Comparison of ENCODE assay signal across 28 cellular contexts in the genomic region with DNA sequence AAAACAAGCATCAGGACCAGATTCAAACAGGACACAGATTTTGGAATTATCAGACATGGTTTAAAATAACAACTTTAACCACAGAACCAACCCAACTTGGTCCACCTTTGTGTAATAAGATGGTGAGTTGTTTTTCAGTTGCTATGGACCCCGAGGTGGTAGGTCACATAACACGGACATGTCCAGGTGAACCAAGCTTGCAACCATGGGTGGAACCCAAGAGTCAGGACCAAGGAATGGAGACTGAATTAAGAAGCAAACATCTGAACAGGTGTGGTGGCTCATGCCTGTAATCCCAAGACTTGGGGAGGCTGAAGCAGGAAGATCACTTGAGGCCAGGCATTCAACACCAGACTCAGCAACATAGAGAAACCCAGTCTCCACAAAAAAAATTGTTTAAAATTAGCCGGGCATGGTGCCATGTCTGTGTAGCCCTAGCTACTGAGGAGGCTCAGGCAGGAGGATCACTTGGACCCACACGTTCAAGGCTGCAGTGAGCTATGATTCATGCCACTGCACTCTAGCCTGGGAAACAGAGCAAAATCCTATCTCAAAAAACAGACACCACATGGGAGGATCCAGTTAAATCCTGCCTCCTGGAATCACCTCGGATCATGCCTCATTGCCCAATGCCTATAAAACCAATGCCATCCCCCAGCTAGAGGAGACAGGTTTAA. TPM values are rescaled to one million over a fixed set of nuclear protein-coding genes. Genes with fewer than 3 reads are reported as not detected.
DNase-seq lines count a peak whose midpoint lies in the region; ATAC-seq, FAIRE-seq and TF ChIP-seq lines count a peak whose summit lies in the region.
"Had no signal": no experiment of that assay in that cellular context is flagged by ENCODE, and none has a peak within 500 bp of the region (broad histone marks: within the 10 kb centered on the region; RNA-seq: fewer than 3 reads in every experiment).

No MANE protein-coding gene starts in this region.

- no peaks in the 10 kb centered on the region for H3K9me1 ChIP-seq in keratinocyte (ENCODE audit: control insufficient read depth, extremely low read depth, insufficient read depth, low read length)

- no peak overlapping the region for H3K4me3 ChIP-seq in keratinocyte (ENCODE audit: control insufficient read depth in 2 of 3, extremely low read depth in 1 of 3, insufficient read depth in 2 of 3, low read depth in 1 of 3, low read length in 3 of 3)
- H3K4me3 ChIP-seq: dorsolateral prefrontal cortex, left lung, testis had no signal

- no peaks in the 10 kb centered on the region for H3K27me3 Mint-ChIP-seq in activated naive CD8-positive, alpha-beta T cell treated with anti-CD3 and anti-CD28 coated beads, Interleukin-2, amount 10 ng/mL, durations not matched to agents 7 days and 5 days
- H3K27me3 Mint-ChIP-seq in activated naive CD8-positive, alpha-beta T cell treated with anti-CD3 and anti-CD28 coated beads, Interleukin-2, amount 50 U/mL, for 24 hours: no peaks in the 10 kb centered on the region
- H3K27me3 Mint-ChIP-seq in T-cell: no peaks in the 10 kb centered on the region
- H3K27me3 Mint-ChIP-seq in stimulated activated naive B cell treated with anti-CD40 and anti-IgM and Interleukin-4, amounts not matched to agents 10 μg/mL and 1 μg/mL and 100 μg/mL, for 72 hours: no peaks in the 10 kb centered on the region
- H3K27me3 Mint-ChIP-seq: activated CD4-positive, alpha-beta memory T cell treated with anti-CD3 and anti-CD28 coated beads, Interleukin-2, amount 10 ng/mL, durations not matched to agents 7 days and 5 days; stimulated activated memory B cell treated with anti-CD40 and anti-IgM and Interleukin-4, amounts not matched to agents 10 μg/mL and 1 μg/mL and 100 μg/mL, for 72 hours had no signal

- H4K20me1 ChIP-seq in keratinocyte (ENCODE audit: control insufficient read depth, extremely low read depth, insufficient read depth, low read length): peaks cover 15% of the 10 kb centered on the region

- POLR2A ChIA-PET in activated naive CD8-positive, alpha-beta T cell treated with anti-CD3 and anti-CD28 coated beads, Interleukin-2, amount 10 ng/mL, durations not matched to agents 7 days and 5 days (lab: Charles Lee): interaction anchor here (0.9 kb wide), 1 partner anchor 149 kb away, joined by 10 read pairs; no protein-coding TSS in a partner anchor
- POLR2A ChIA-PET in T-cell (lab: Charles Lee): interaction anchor here (0.5 to 0.7 kb wide), 2 partner anchors 148 to 157 kb away, joined by 3 to 16 read pairs; no protein-coding TSS in a partner anchor

- no peak overlapping the region for H2AFZ ChIP-seq in keratinocyte (ENCODE audit: control insufficient read depth, low read length)
- H2AFZ ChIP-seq: parathyroid adenoma had no signal

- peak overlapping the region; percentile 36 for H3K27ac Mint-ChIP-seq in activated naive CD8-positive, alpha-beta T cell treated with anti-CD3 and anti-CD28 coated beads, Interleukin-2, amount 10 ng/mL, durations not matched to agents 7 days and 5 days
- H3K27ac Mint-ChIP-seq in activated naive CD8-positive, alpha-beta T cell treated with anti-CD3 and anti-CD28 coated beads, Interleukin-2, amount 50 U/mL, for 24 hours: no peak overlapping the region
- H3K27ac Mint-ChIP-seq in T-cell: peak overlapping the region; percentile 10 to 56
- peak overlapping the region; percentile 77 for H3K27ac Mint-ChIP-seq in stimulated activated naive B cell treated with anti-CD40 and anti-IgM and Interleukin-4, amounts not matched to agents 10 μg/mL and 1 μg/mL and 100 μg/mL, for 72 hours
- H3K27ac Mint-ChIP-seq: activated CD4-positive, alpha-beta memory T cell treated with anti-CD3 and anti-CD28 coated beads, Interleukin-2, amount 10 ng/mL, durations not matched to agents 7 days and 5 days; stimulated activated memory B cell treated with anti-CD40 and anti-IgM and Interleukin-4, amounts not matched to agents 10 μg/mL and 1 μg/mL and 100 μg/mL, for 72 hours had no signal

- H3K36me3 Mint-ChIP-seq in activated naive CD8-positive, alpha-beta T cell treated with anti-CD3 and anti-CD28 coated beads, Interleukin-2, amount 10 ng/mL, durations not matched to agents 7 days and 5 days: peaks cover 61% of the 10 kb centered on the region
- peaks cover 37% of the 10 kb centered on the region for H3K36me3 Mint-ChIP-seq in activated naive CD8-positive, alpha-beta T cell treated with anti-CD3 and anti-CD28 coated beads, Interleukin-2, amount 50 U/mL, for 24 hours (ENCODE audit: low read depth)
- H3K36me3 Mint-ChIP-seq in T-cell: peaks cover 48% of the 10 kb centered on the region
- peaks cover 28 to 44% of the 10 kb centered on the region in 2 donors for H3K36me3 Mint-ChIP-seq in stimulated activated naive B cell treated with anti-CD40 and anti-IgM and Interleukin-4, amounts not matched to agents 10 μg/mL and 1 μg/mL and 100 μg/mL, for 72 hours

- H3K9me3 ChIP-seq in keratinocyte (ENCODE audit: control insufficient read depth, low read depth, low read length): no peaks in the 10 kb centered on the region
- H3K9me3 ChIP-seq: left lung, testis had no signal

- peaks cover 35% of the 10 kb centered on the region for H3K4me1 ChIP-seq in keratinocyte (ENCODE audit: control insufficient read depth, extremely low read depth, insufficient read depth, low read length)
- H3K4me1 ChIP-seq: parathyroid adenoma, testis had no signal

- peaks cover 98% of the 10 kb centered on the region for H3K79me2 ChIP-seq in keratinocyte (ENCODE audit: control insufficient read depth, insufficient read depth, low read length)

- no peaks in the 10 kb centered on the region for H3K27me3 ChIP-seq in keratinocyte (ENCODE audit: control insufficient read depth, extremely low read depth, insufficient read depth, low read length)
- H3K27me3 ChIP-seq: dorsolateral prefrontal cortex, left lung, testis had no signal

- H3K4me3 Mint-ChIP-seq in activated naive CD8-positive, alpha-beta T cell treated with anti-CD3 and anti-CD28 coated beads, Interleukin-2, amount 10 ng/mL, durations not matched to agents 7 days and 5 days: no peak overlapping the region
- H3K4me3 Mint-ChIP-seq in activated naive CD8-positive, alpha-beta T cell treated with anti-CD3 and anti-CD28 coated beads, Interleukin-2, amount 50 U/mL, for 24 hours: no peak overlapping the region
- H3K4me3 Mint-ChIP-seq in T-cell: peak overlapping the region in 1 of 3 donors; percentile 37
- H3K4me3 Mint-ChIP-seq in stimulated activated naive B cell treated with anti-CD40 and anti-IgM and Interleukin-4, amounts not matched to agents 10 μg/mL and 1 μg/mL and 100 μg/mL, for 72 hours: no peak overlapping the region
- H3K4me3 Mint-ChIP-seq: activated CD4-positive, alpha-beta memory T cell treated with anti-CD3 and anti-CD28 coated beads, Interleukin-2, amount 10 ng/mL, durations not matched to agents 7 days and 5 days had no signal

- dilution Hi-C loops in keratinocyte (cut with MboI; ENCODE audit: extremely low pct_ligation_motif_present, low sequenced_read_pairs): no loop called here

- no peak overlapping the region for H3K4me2 ChIP-seq in keratinocyte (ENCODE audit: control insufficient read depth, extremely low read depth, insufficient read depth, low read depth, low read length)

- TF ChIP-seq CTCF in keratinocyte (optimal IDR thresholded peaks at IDR 0.05 in 1 of 3, IDR thresholded peaks at IDR 0.05 in 1 of 3, conservative IDR thresholded peaks at IDR 0.05 in 1 of 3; ENCODE audit: extremely low read depth in 1 of 3, insufficient read depth in 2 of 3, low read length in 3 of 3): no peak
- no peak for TF ChIP-seq CTCF in GM20000 (IDR thresholded peaks at IDR 0.05; ENCODE audit: extremely low read depth, missing control alignments)

- no peaks in the 10 kb centered on the region for H3K36me3 ChIP-seq in keratinocyte (ENCODE audit: control insufficient read depth in 2 of 2, extremely low read depth in 1 of 2, insufficient read depth in 2 of 2, low read length in 2 of 2)
- H3K36me3 ChIP-seq: left lung had no signal

- H3K9me3 Mint-ChIP-seq in activated naive CD8-positive, alpha-beta T cell treated with anti-CD3 and anti-CD28 coated beads, Interleukin-2, amount 10 ng/mL, durations not matched to agents 7 days and 5 days: peaks cover 11% of the 10 kb centered on the region
- peaks cover 6% of the 10 kb centered on the region for H3K9me3 Mint-ChIP-seq in activated naive CD8-positive, alpha-beta T cell treated with anti-CD3 and anti-CD28 coated beads, Interleukin-2, amount 50 U/mL, for 24 hours
- H3K9me3 Mint-ChIP-seq in T-cell: peaks cover 5 to 19% (median 11%) of the 10 kb centered on the region in 3 donors
- H3K9me3 Mint-ChIP-seq in stimulated activated naive B cell treated with anti-CD40 and anti-IgM and Interleukin-4, amounts not matched to agents 10 μg/mL and 1 μg/mL and 100 μg/mL, for 72 hours: peaks cover 0 to 9% of the 10 kb centered on the region in 2 donors

- no peak overlapping the region for H3K27ac ChIP-seq in keratinocyte (ENCODE audit: control insufficient read depth, insufficient read depth, low read length)
- H3K27ac ChIP-seq: dorsolateral prefrontal cortex, left lung, parathyroid adenoma, testis had no signal

- ATAC-seq in activated naive CD8-positive, alpha-beta T cell treated with anti-CD3 and anti-CD28 coated beads, Interleukin-2, amount 10 ng/mL, durations not matched to agents 7 days and 5 days (ENCODE audit: low read depth): no peak
- no peak for ATAC-seq in activated naive CD8-positive, alpha-beta T cell treated with anti-CD3 and anti-CD28 coated beads, Interleukin-2, amount 50 U/mL, for 24 hours
- no peak for ATAC-seq in T-cell (replicated peaks in 1 of 4)
- no peak for ATAC-seq in stimulated activated naive B cell treated with anti-CD40 and anti-IgM and Interleukin-4, amounts not matched to agents 10 μg/mL and 1 μg/mL and 100 μg/mL, for 72 hours (replicated peaks)
- ATAC-seq: left lung; PC-3; right cardiac atrium; stimulated activated memory B cell treated with anti-CD40 and anti-IgM and Interleukin-4, amounts not matched to agents 10 μg/mL and 1 μg/mL and 100 μg/mL, for 72 hours had no signal

- CTCF ChIA-PET in T-cell (lab: Charles Lee): interaction anchor here (1.1 to 2.4 kb wide), 2 partner anchors 9 to 39 kb away, joined by 4 to 6 read pairs; no protein-coding TSS in a partner anchor

- peak; percentile 44 for FAIRE-seq in keratinocyte (lab: Jason Lieb, UNC)
- no peak for FAIRE-seq in HTR-8/SVneo (lab: Jason Lieb, UNC)
- FAIRE-seq: A204.1 had no signal

- H3K9ac ChIP-seq in keratinocyte (ENCODE audit: control insufficient read depth, extremely low read depth, insufficient read depth, low read length): no peak overlapping the region
- H3K9ac ChIP-seq: parathyroid adenoma had no signal

- peaks cover 43% of the 10 kb centered on the region for H3K4me1 Mint-ChIP-seq in activated naive CD8-positive, alpha-beta T cell treated with anti-CD3 and anti-CD28 coated beads, Interleukin-2, amount 10 ng/mL, durations not matched to agents 7 days and 5 days
- peaks cover 79% of the 10 kb centered on the region for H3K4me1 Mint-ChIP-seq in activated naive CD8-positive, alpha-beta T cell treated with anti-CD3 and anti-CD28 coated beads, Interleukin-2, amount 50 U/mL, for 24 hours
- H3K4me1 Mint-ChIP-seq in T-cell: peaks cover 63 to 85% (median 67%) of the 10 kb centered on the region in 3 donors
- H3K4me1 Mint-ChIP-seq in stimulated activated naive B cell treated with anti-CD40 and anti-IgM and Interleukin-4, amounts not matched to agents 10 μg/mL and 1 μg/mL and 100 μg/mL, for 72 hours: peaks cover 30 to 83% of the 10 kb centered on the region in 2 donors

- no peak for DNase-seq in activated naive CD8-positive, alpha-beta T cell treated with anti-CD3 and anti-CD28 coated beads, Interleukin-2, amount 10 ng/mL, durations not matched to agents 7 days and 5 days
- DNase-seq in activated naive CD8-positive, alpha-beta T cell treated with anti-CD3 and anti-CD28 coated beads, Interleukin-2, amount 50 U/mL, for 24 hours: no peak
- no peak for DNase-seq in T-cell
- no peak for DNase-seq in keratinocyte (ENCODE audit: low read depth, low spot score)
- no peak for DNase-seq in stimulated activated naive B cell treated with anti-CD40 and anti-IgM and Interleukin-4, amounts not matched to agents 10 μg/mL and 1 μg/mL and 100 μg/mL, for 72 hours
- DNase-seq in HTR-8/SVneo (ENCODE audit: insufficient read length, low spot score): no peak
- DNase-seq in activated T-cell treated with anti-CD3 and anti-CD28 coated beads, Interleukin-2, amount 50 U/mL, for 48 hours: no peak
- no peak for DNase-seq in GM20000 (ENCODE audit: low spot score)
- DNase-seq: activated CD4-positive, alpha-beta memory T cell treated with anti-CD3 and anti-CD28 coated beads, Interleukin-2, amount 10 ng/mL, durations not matched to agents 7 days and 5 days; activated CD8-positive, alpha-beta memory T cell treated with anti-CD3 and anti-CD28 coated beads, Interleukin-2, amount 50 U/mL, for 48 hours; activated effector memory CD4-positive, alpha-beta T cell treated with Interleukin-2 at 50 U/mL for 16 hours; cerebellar nuclear complex; dorsolateral prefrontal cortex; GOT3; hypothalamus; immature natural killer cell; left lung; NCI-H1694 treated with DMSO at 0.1 percent for 48 hours; NCI-H510A treated with DMSO at 0.1 percent for 48 hours; NK-92 treated with Interleukin-12 subunit alpha and Interleukin-12 subunit beta, amount 100 ng/mL, for 24 hours; PC-3; right cardiac atrium; SIG-M5; stimulated activated CD4-positive, alpha-beta T cell treated with anti-CD3 and anti-CD28 coated beads, Interleukin-4, amount 100 ng/mL, for 24 hours; testis had no signal

RNA-seq across cellular contexts. Expression of a gene that starts 10.6 kb away (rescaled TPM):
- 100 to 1,000 TPM; 144 to 155 TPM for total RNA-seq in activated naive CD8-positive, alpha-beta T cell treated with anti-CD3 and anti-CD28 coated beads, Interleukin-2, amount 10 ng/mL, durations not matched to agents 7 days and 5 days
- 100 to 1,000 TPM; 107 to 116 (median 109) TPM for total RNA-seq in T-cell
- polyA plus RNA-seq in keratinocyte: 43.7 to 83.3 TPM (median 51.0 TPM) in 3 replicates
- 12.4 TPM for polyA plus RNA-seq in keratinocyte (2011; ENCODE audit: low read depth)
- 40.3 and 64.4 TPM in 2 replicates for polyA plus RNA-seq in keratinocyte (2011; cell fraction: cytosol; rRNA removed)
- polyA plus RNA-seq in keratinocyte (2011; cell fraction: nucleus; rRNA removed): 48.1 and 49.1 TPM in 2 replicates
- polyA plus RNA-seq in keratinocyte (2012; ENCODE audit: low replicate concordance): 22.0 and 35.0 TPM in 2 replicates
- polyA minus RNA-seq in keratinocyte: 47.9 to 167 TPM (median 114 TPM) in 3 replicates
- polyA minus RNA-seq in keratinocyte (2011; cell fraction: cytosol; rRNA and poly(A)+ RNA removed): 49.3 TPM
- 32.8 and 60.3 TPM in 2 replicates for polyA minus RNA-seq in keratinocyte (2011; cell fraction: nucleus; rRNA and poly(A)+ RNA removed)

RNA-seq across cellular contexts. Expression of a gene that starts 57.1 kb away (rescaled TPM):
- 10 to 100 TPM; 20.1 to 21.6 TPM for total RNA-seq in activated naive CD8-positive, alpha-beta T cell treated with anti-CD3 and anti-CD28 coated beads, Interleukin-2, amount 10 ng/mL, durations not matched to agents 7 days and 5 days
- total RNA-seq in T-cell: 10 to 100 TPM in 3 of 5 donors, 1 to 10 TPM in 2; 9.1 to 11.8 (median 10.8) TPM
- polyA plus RNA-seq in keratinocyte: 15.7 to 27.6 TPM (median 25.0 TPM) in 3 replicates
- 38.8 TPM for polyA plus RNA-seq in keratinocyte (2011; ENCODE audit: low read depth)
- 18.2 and 29.0 TPM in 2 replicates for polyA plus RNA-seq in keratinocyte (2011; cell fraction: cytosol; rRNA removed)
- 12.6 and 14.9 TPM in 2 replicates for polyA plus RNA-seq in keratinocyte (2011; cell fraction: nucleus; rRNA removed)
- 14.7 and 19.8 TPM in 2 replicates for polyA plus RNA-seq in keratinocyte (2012; ENCODE audit: low replicate concordance)
- 5.4 to 26.8 TPM (median 17.2 TPM) in 3 replicates for polyA minus RNA-seq in keratinocyte
- polyA minus RNA-seq in keratinocyte (2011; cell fraction: cytosol; rRNA and poly(A)+ RNA removed): 18.2 TPM
- 7.1 and 14.0 TPM in 2 replicates for polyA minus RNA-seq in keratinocyte (2011; cell fraction: nucleus; rRNA and poly(A)+ RNA removed)
